Comparison of ENCODE assay signal across 25 cellular contexts in genomic region chr6:15137086-15137485, GRCh38.
DNase-seq lines count a peak whose midpoint lies in the region; ATAC-seq and TF ChIP-seq lines count a peak whose summit lies in the region.
"Had no signal": no experiment of that assay in that cellular context is flagged by ENCODE, and none has a peak within 500 bp of the region (broad histone marks: within the 10 kb centered on the region; RNA-seq: fewer than 3 reads in every experiment).

No MANE protein-coding gene starts in this region.

- H3K27ac ChIP-seq in OCI-LY3 (ENCODE audit: low read length) = peak overlapping the region; percentile 52
- no peak overlapping the region for H3K27ac ChIP-seq in substantia nigra (ENCODE audit: low read depth, low read length, poor library complexity, severe bottlenecking)
- H3K27ac ChIP-seq: 22Rv1; BLaER1 treated with 17β-estradiol and CSF1 and Interleukin-3, amounts not matched to agents 10 nM and 100 nM; KMS-11 had no signal

- TF ChIP-seq CTCF in GM12865 (IDR thresholded peaks at IDR 0.05; ENCODE audit: insufficient read depth, low read depth, low read length, missing control alignments) = no peak
- no peak for TF ChIP-seq CTCF in OCI-LY3 (IDR thresholded peaks at IDR 0.05; ENCODE audit: low read depth, low read length)
- TF ChIP-seq CTCF in epithelial cell of esophagus (IDR thresholded peaks at IDR 0.05; ENCODE audit: insufficient read depth, low read depth, low read length, missing control alignments) = no peak

- H3K9ac ChIP-seq in OCI-LY3 (ENCODE audit: low read length) = peak overlapping the region; percentile 34; the same call in 1 of the 2 replicates
- H3K9ac ChIP-seq: BLaER1 treated with 17β-estradiol and CSF1 and Interleukin-3, amounts not matched to agents 10 nM and 100 nM; KMS-11; SK-N-SH had no signal

- H3K4me2 ChIP-seq in OCI-LY3 (ENCODE audit: low read length) = peak overlapping the region; percentile 73
- H3K4me2 ChIP-seq: BLaER1 treated with 17β-estradiol and CSF1 and Interleukin-3, amounts not matched to agents 10 nM and 100 nM; KMS-11; SK-N-SH had no signal

- H3K9me3 ChIP-seq in OCI-LY3 (ENCODE audit: insufficient read depth, low read length) = no peaks in the 10 kb centered on the region
- H3K9me3 ChIP-seq: Caco-2, HAP-1, SK-N-SH had no signal

- CTCF ChIA-PET in activated CD4-positive, alpha-beta T cell treated with anti-CD3 and anti-CD28 coated beads for 36 hours (lab: Charles Lee) = interaction anchor here (1.0 kb wide), 1 partner anchor 103 kb away, joined by 3 read pairs; no protein-coding TSS in a partner anchor

- H4K20me1 ChIP-seq in OCI-LY3 (ENCODE audit: insufficient read depth, low read length) = no peaks in the 10 kb centered on the region
- H4K20me1 ChIP-seq: BLaER1 treated with 17β-estradiol and CSF1 and Interleukin-3, amounts not matched to agents 10 nM and 100 nM had no signal

- H2AFZ ChIP-seq in OCI-LY3 (ENCODE audit: low read depth, low read length) = no peak overlapping the region

- H3K27ac Mint-ChIP-seq in activated CD4-positive, alpha-beta T cell treated with anti-CD3 and anti-CD28 coated beads for 36 hours = no peak overlapping the region
- H3K27ac Mint-ChIP-seq: CD4-positive, alpha-beta memory T cell had no signal

- H3K4me3 ChIP-seq in GM12865 (ENCODE audit: low read depth, low read length) (no peak overlapping the region), OCI-LY3 (ENCODE audit: low read length) (peak overlapping the region; percentile 40), epithelial cell of esophagus (ENCODE audit: low read length) (no peak overlapping the region)
- H3K4me3 ChIP-seq: BLaER1 treated with 17β-estradiol and CSF1 and Interleukin-3, amounts not matched to agents 10 nM and 100 nM; HAP-1 had no signal

- no peaks in the 10 kb centered on the region for H3K36me3 ChIP-seq in OCI-LY3 (replicated peaks; ENCODE audit: low read depth, low read length)
- H3K36me3 ChIP-seq: BLaER1 treated with 17β-estradiol and CSF1 and Interleukin-3, amounts not matched to agents 10 nM and 100 nM; HAP-1 had no signal

- no peak overlapping the region for H3K4me3 Mint-ChIP-seq in activated CD4-positive, alpha-beta T cell treated with anti-CD3 and anti-CD28 coated beads for 36 hours
- H3K4me3 Mint-ChIP-seq: CD4-positive, alpha-beta memory T cell had no signal

- no peaks in the 10 kb centered on the region for H3K27me3 Mint-ChIP-seq in activated CD4-positive, alpha-beta T cell treated with anti-CD3 and anti-CD28 coated beads for 36 hours
- H3K27me3 Mint-ChIP-seq: CD4-positive, alpha-beta memory T cell had no signal

- peaks cover 41% of the 10 kb centered on the region for H3K4me1 ChIP-seq in OCI-LY3 (ENCODE audit: low read length)
- H3K4me1 ChIP-seq: Caco-2 had no signal

- H3K4me1 Mint-ChIP-seq in activated CD4-positive, alpha-beta T cell treated with anti-CD3 and anti-CD28 coated beads for 36 hours = peaks cover 15% of the 10 kb centered on the region
- H3K4me1 Mint-ChIP-seq: CD4-positive, alpha-beta memory T cell had no signal

- no peaks in the 10 kb centered on the region for H3K9me3 Mint-ChIP-seq in activated CD4-positive, alpha-beta T cell treated with anti-CD3 and anti-CD28 coated beads for 36 hours (ENCODE audit: low read depth)
- H3K9me3 Mint-ChIP-seq: CD4-positive, alpha-beta memory T cell had no signal

- intact Hi-C loops in activated CD4-positive, alpha-beta T cell treated with anti-CD3 and anti-CD28 coated beads for 36 hours (cut with DNase I, micrococcal nuclease) = loop anchor here in 1 of 2 experiments (10.0 kb wide), 1 partner anchor 922 kb away; no protein-coding TSS in a partner anchor

- ATAC-seq in activated CD4-positive, alpha-beta T cell treated with anti-CD3 and anti-CD28 coated beads for 36 hours = peak; percentile 75
- ATAC-seq in GM18519 (IDR thresholded peaks at IDR 0.05; ENCODE audit: low FRiP score, unreplicated experiment) = no peak
- ATAC-seq: Panc1 had no signal

- H3K27me3 ChIP-seq in OCI-LY3 (ENCODE audit: low read depth, low read length) = no peaks in the 10 kb centered on the region
- H3K27me3 ChIP-seq: BLaER1 treated with 17β-estradiol and CSF1 and Interleukin-3, amounts not matched to agents 10 nM and 100 nM had no signal

- POLR2A ChIA-PET in activated CD4-positive, alpha-beta T cell treated with anti-CD3 and anti-CD28 coated beads for 36 hours (lab: Charles Lee) = no interaction called here

- DNase-seq in activated CD4-positive, alpha-beta T cell treated with anti-CD3 and anti-CD28 coated beads for 36 hours = no peak
- no peak for DNase-seq in activated CD4-positive, alpha-beta T cell treated with anti-CD3 and anti-CD28 coated beads for 4 hours
- peak; percentile 36 for DNase-seq in GM12865 (ENCODE audit: low read depth)
- DNase-seq in epithelial cell of esophagus (ENCODE audit: low read depth) = peak; percentile 66
- no peak for DNase-seq in substantia nigra (lab: John Stamatoyannopoulos, UW)
- DNase-seq in NCI-H128 (lab: John Stamatoyannopoulos, UW; ENCODE audit: unreplicated experiment) = no peak
- DNase-seq: ACHN; Caco-2; CD4-positive, alpha-beta memory T cell; DND-41; NCI-H1092 treated with DMSO at 0.1 percent for 48 hours; NCI-H2029 treated with DMSO at 0.1 percent for 48 hours; NCI-H345; NCI-H524; NCI-H774; NK-92 treated with Interleukin-12 subunit alpha and Interleukin-12 subunit beta, amount 100 ng/mL, for 24 hours; SIG-M5; SK-N-SH had no signal

- no peaks in the 10 kb centered on the region for H3K36me3 Mint-ChIP-seq in activated CD4-positive, alpha-beta T cell treated with anti-CD3 and anti-CD28 coated beads for 36 hours (ENCODE audit: low read depth)
- H3K36me3 Mint-ChIP-seq: CD4-positive, alpha-beta memory T cell had no signal

- H3K79me2 ChIP-seq in OCI-LY3 (ENCODE audit: low read length) = no peaks in the 10 kb centered on the region

Comparison
In these comparisons a context has a peak if more than half of its experiments do, and no peak if none do; other contexts are left out.
1. DNase-seq: peak in GM12865 (single experiment) and epithelial cell of esophagus (single experiment); none in activated CD4-positive, alpha-beta T cell treated with anti-CD3 and anti-CD28 coated beads for 36 hours (single experiment), activated CD4-positive, alpha-beta T cell treated with anti-CD3 and anti-CD28 coated beads for 4 hours (0 of 2), substantia nigra (0 of 49) and NCI-H128 (single experiment).